In the genomic region with DNA sequence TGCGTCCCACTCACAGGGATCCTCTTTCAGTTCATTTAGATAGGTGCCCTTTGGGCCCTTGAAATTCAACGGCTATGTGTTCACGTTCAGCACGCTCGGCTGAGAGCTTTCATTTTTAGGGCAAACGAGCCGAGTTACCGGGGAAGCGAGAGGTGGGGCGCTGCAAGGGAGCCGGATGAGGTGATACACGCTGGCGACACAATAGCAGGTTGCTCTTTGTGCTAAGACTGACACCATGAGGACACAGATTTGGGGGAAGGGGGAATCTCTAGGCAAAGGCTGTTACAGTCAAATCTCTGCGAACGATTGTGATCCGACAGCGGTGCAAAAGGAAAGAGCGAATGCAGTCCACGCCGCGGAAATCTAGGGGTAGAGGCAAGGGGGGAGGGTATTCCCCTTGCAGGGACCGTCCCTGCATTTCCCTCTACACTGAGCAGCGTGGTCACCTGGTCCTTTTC, we compare ENCODE assay signal across 8 cellular contexts. TPM values are rescaled to one million over a fixed set of nuclear protein-coding genes. Genes with fewer than 3 reads are reported as not detected.
DNase-seq lines count a peak whose midpoint lies in the region; ATAC-seq and TF ChIP-seq lines count a peak whose summit lies in the region.

No MANE protein-coding gene starts in this region.

- no peaks in the 10 kb centered on the region for H3K9me3 Mint-ChIP-seq in activated naive CD4-positive, alpha-beta T cell treated with anti-CD3 and anti-CD28 coated beads, Interleukin-2, amount 10 ng/mL, durations not matched to agents 7 days and 5 days

- H3K27ac Mint-ChIP-seq in activated naive CD4-positive, alpha-beta T cell treated with anti-CD3 and anti-CD28 coated beads, Interleukin-2, amount 10 ng/mL, durations not matched to agents 7 days and 5 days = peak overlapping the region; percentile 97

- no peaks in the 10 kb centered on the region for H3K9me3 ChIP-seq in hepatocyte (ENCODE audit: low read depth)

- peak overlapping the region; percentile 93 for H3K4me2 ChIP-seq in hepatocyte

- TF ChIP-seq CTCF in NB4 (IDR thresholded peaks at IDR 0.05; ENCODE audit: low read depth, low read length) (no peak), hepatocyte (IDR thresholded peaks at IDR 0.05; ENCODE audit: poor library complexity) (no peak)

- CTCF ChIA-PET in activated naive CD4-positive, alpha-beta T cell treated with anti-CD3 and anti-CD28 coated beads, Interleukin-2, amount 10 ng/mL, durations not matched to agents 7 days and 5 days (lab: Charles Lee) = interaction anchor here (0.8 to 7.2 kb wide), 8 partner anchors 11 to 713 kb away, joined by 3 to 52 read pairs (median 7); no protein-coding TSS in a partner anchor

- no peaks in the 10 kb centered on the region for H3K36me3 ChIP-seq in hepatocyte (replicated peaks; ENCODE audit: insufficient read depth, low read depth)

- TF ChIP-seq POLR2A in NB4 (IDR thresholded peaks at IDR 0.05; ENCODE audit: extremely low read depth, insufficient read length) = no peak

- H3K9me2 ChIP-seq in hepatocyte (replicated peaks; ENCODE audit: insufficient read depth) = no peaks in the 10 kb centered on the region

- peaks cover 36% of the 10 kb centered on the region for H3K79me2 ChIP-seq in hepatocyte

- H3K4me3 ChIP-seq in NB4 (ENCODE audit: low read depth, low read length) (peak overlapping the region; percentile 92), hepatocyte (peak overlapping the region; percentile 81), skin epidermis (peak overlapping the region; percentile 66 to 93 (median 77))

- H3K4me1 ChIP-seq in hepatocyte (ENCODE audit: insufficient read depth) = no peaks in the 10 kb centered on the region

- peaks cover 11% of the 10 kb centered on the region for H3K27me3 Mint-ChIP-seq in activated naive CD4-positive, alpha-beta T cell treated with anti-CD3 and anti-CD28 coated beads, Interleukin-2, amount 10 ng/mL, durations not matched to agents 7 days and 5 days

- peak overlapping the region; percentile 93 for H3K4me3 Mint-ChIP-seq in activated naive CD4-positive, alpha-beta T cell treated with anti-CD3 and anti-CD28 coated beads, Interleukin-2, amount 10 ng/mL, durations not matched to agents 7 days and 5 days

- DNase-seq in NCI-H1436 (lab: John Stamatoyannopoulos, UW) = peak; percentile 38
- DNase-seq in NCI-H1436 treated with DMSO at 0.1 percent for 48 hours (lab: John Stamatoyannopoulos, UW) = no peak
- DNase-seq in NB4 (ENCODE audit: low read depth) = no peak
- DNase-seq in activated naive CD4-positive, alpha-beta T cell treated with anti-CD3 and anti-CD28 coated beads, Interleukin-2, amount 10 ng/mL, durations not matched to agents 7 days and 5 days = peak; percentile 82
- DNase-seq in hepatocyte (ENCODE audit: low spot score) = no peak
- no peak for DNase-seq in NCI-H446 (lab: John Stamatoyannopoulos, UW)

- H4K20me1 ChIP-seq in hepatocyte (ENCODE audit: insufficient read depth, poor library complexity, severe bottlenecking) = peaks cover 34% of the 10 kb centered on the region

- H3K27ac ChIP-seq in hepatocyte (peak overlapping the region; percentile 98), skin epidermis (peak overlapping the region; percentile 50 to 100 (median 96))

- peaks cover 21% of the 10 kb centered on the region for H3K36me3 Mint-ChIP-seq in activated naive CD4-positive, alpha-beta T cell treated with anti-CD3 and anti-CD28 coated beads, Interleukin-2, amount 10 ng/mL, durations not matched to agents 7 days and 5 days

- peaks cover 31% of the 10 kb centered on the region for H3K4me1 Mint-ChIP-seq in activated naive CD4-positive, alpha-beta T cell treated with anti-CD3 and anti-CD28 coated beads, Interleukin-2, amount 10 ng/mL, durations not matched to agents 7 days and 5 days

- ATAC-seq in GM21717 (IDR thresholded peaks at IDR 0.05; ENCODE audit: unreplicated experiment) = peak; percentile 8

- 2% methylated on average over 23 of the region's 23 CpGs for WGBS in hepatocyte (ENCODE audit: low lambda C conversion rate, missing lambda C conversion rate)

- peak overlapping the region; percentile 86 for H2AFZ ChIP-seq in hepatocyte

- no peaks in the 10 kb centered on the region for H3K27me3 ChIP-seq in hepatocyte

RNA-seq across cellular contexts. Expression of a gene that starts 0.7 kb away (rescaled TPM):
- 0.53 and 1.2 TPM in 2 replicates for total RNA-seq in hepatocyte
- 0.21 and 0.50 TPM in 2 replicates for polyA plus RNA-seq in hepatocyte

RNA-seq across cellular contexts. Expression of a gene that starts 0.8 kb away (rescaled TPM):
- total RNA-seq in hepatocyte = 102 and 128 TPM in 2 replicates
- polyA plus RNA-seq in hepatocyte = 32.8 and 33.6 TPM in 2 replicates

RNA-seq across cellular contexts. Expression of a gene that starts 44.6 kb away (rescaled TPM):
- total RNA-seq in hepatocyte = 50.7 and 52.6 TPM in 2 replicates
- polyA plus RNA-seq in hepatocyte = 31.6 and 33.4 TPM in 2 replicates

Comparison
In these comparisons a context has a peak if more than half of its experiments do, and no peak if none do; other contexts are left out.
1. DNase-seq: peak in NCI-H1436 (single experiment) and activated naive CD4-positive, alpha-beta T cell treated with anti-CD3 and anti-CD28 coated beads, Interleukin-2, amount 10 ng/mL, durations not matched to agents 7 days and 5 days (single experiment); none in NCI-H1436 treated with DMSO at 0.1 percent for 48 hours (single experiment), NB4 (single experiment), hepatocyte (single experiment) and NCI-H446 (0 of 2).
2. Peak in every context shown above with its lines, with median percentiles within 50 percentile points of each other: H3K4me3 ChIP-seq.